ENCODE assay signal across 2 cellular contexts in the genomic region with DNA sequence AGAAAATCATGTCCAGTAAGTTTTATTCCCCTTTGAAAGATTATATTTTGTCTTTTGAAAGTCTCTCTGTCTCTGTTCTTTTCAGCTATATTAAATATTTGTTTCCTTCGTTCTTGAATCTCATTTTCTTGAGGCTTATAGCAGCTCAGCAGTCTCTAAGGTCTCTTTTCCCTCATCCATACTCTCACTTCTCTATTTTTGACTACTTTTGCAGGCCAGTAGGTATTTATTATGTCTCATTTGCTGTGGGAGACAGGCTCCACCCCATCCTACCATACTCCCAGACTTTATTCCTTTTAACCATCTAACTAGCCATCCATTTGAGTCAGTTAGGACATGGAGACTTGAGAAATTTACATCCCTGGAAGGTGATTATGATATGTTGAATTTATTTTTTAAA.
TF ChIP-seq lines count a peak whose summit lies in the region.

No MANE protein-coding gene starts in this region.

TF ChIP-seq in HepG2, 621 proteins besides CTCF, POLR2A, EP300 and RAD21 (continued from another document):
- TF ChIP-seq ZNF775 (CRISPR knock-in tag; IDR thresholded peaks at IDR 0.05; ENCODE audit: borderline replicate concordance) (no peak), IRF2 (CRISPR knock-in tag; IDR thresholded peaks at IDR 0.05) (no peak), ARNTL (CRISPR knock-in tag; IDR thresholded peaks at IDR 0.05) (no peak), DR1 (CRISPR knock-in tag; IDR thresholded peaks at IDR 0.05) (no peak)

TF ChIP-seq in endothelial cell of umbilical vein, 7 proteins besides CTCF, POLR2A, EP300 and RAD21 (continued from another document):
- no peak for TF ChIP-seq POLR2AphosphoS5 (IDR thresholded peaks at IDR 0.05; ENCODE audit: insufficient read depth, low read depth, low read length)
- TF ChIP-seq GATA2 (IDR thresholded peaks at IDR 0.05; ENCODE audit: insufficient read depth, insufficient read length, low read depth, low read length), result no peak
- TF ChIP-seq MYC (IDR thresholded peaks at IDR 0.05; ENCODE audit: low read depth, low read length), result no peak
- TF ChIP-seq JUN (IDR thresholded peaks at IDR 0.05; ENCODE audit: borderline replicate concordance, insufficient read depth, insufficient read length, low read depth), result no peak
TF ChIP-seq in endothelial cell of umbilical vein: peak in this region for 0.
